27 cellular contexts compared by ENCODE assay signal in genomic region chr18:78245451-78245850, GRCh38.
"Had no signal": no experiment of that assay in that cellular context is flagged by ENCODE, and none has a peak within 500 bp of the region (broad histone marks: within the 10 kb centered on the region; RNA-seq: fewer than 3 reads in every experiment).

No MANE protein-coding gene starts in this region.

- H3K9me3 Mint-ChIP-seq: activated naive CD4-positive, alpha-beta T cell treated with anti-CD3 and anti-CD28 coated beads, Interleukin-2, amount 50 U/mL, for 72 hours; activated T-cell treated with anti-CD3 and anti-CD28 coated beads, Interleukin-2, amount 50 U/mL, for 24 hours; activated T-helper 1 cell treated with anti-CD3 and anti-CD28 coated beads, Interleukin-12 subunit alpha, Interleukin-12 subunit beta, Interleukin-2, Interleukin-4 antibody, amounts not matched to agents 30 ng/mL and 10 ng/mL and 1 ng/mL, durations not matched to agents 14 hours and 24 hours and 36 hours; T-helper 1 cell treated with Interleukin-12 subunit alpha and Interleukin-12 subunit beta and Interleukin-4 antibody, amounts not matched to agents 30 μg/mL and 1 μg/mL, for 36 hours had no signal

- H3K4me3 ChIP-seq: ascending aorta, body of pancreas, MG63, SJSA1 had no signal

- H3K9me3 ChIP-seq: ascending aorta, body of pancreas, MG63 had no signal

- H3K4me1 Mint-ChIP-seq: activated CD8-positive, alpha-beta memory T cell treated with anti-CD3 and anti-CD28 coated beads, Interleukin-2, amount 10 ng/mL, durations not matched to agents 7 days and 5 days; activated naive CD8-positive, alpha-beta T cell treated with anti-CD3 and anti-CD28 coated beads, Interleukin-2, amount 50 U/mL, for 24 hours had no signal

- H3K27ac ChIP-seq: ascending aorta, body of pancreas, KMS-11, SJSA1 had no signal

- H3K36me3 ChIP-seq: ascending aorta, MG63, SJSA1 had no signal

- H3K27me3 Mint-ChIP-seq: activated CD8-positive, alpha-beta memory T cell treated with anti-CD3 and anti-CD28 coated beads, Interleukin-2, amount 10 ng/mL, durations not matched to agents 7 days and 5 days; activated naive CD8-positive, alpha-beta T cell treated with anti-CD3 and anti-CD28 coated beads, Interleukin-2, amount 50 U/mL, for 24 hours had no signal

- H3K27ac Mint-ChIP-seq: activated CD8-positive, alpha-beta memory T cell treated with anti-CD3 and anti-CD28 coated beads, Interleukin-2, amount 10 ng/mL, durations not matched to agents 7 days and 5 days; activated naive CD4-positive, alpha-beta T cell treated with anti-CD3 and anti-CD28 coated beads, Interleukin-2, amount 50 U/mL, for 72 hours; activated naive CD8-positive, alpha-beta T cell treated with anti-CD3 and anti-CD28 coated beads, Interleukin-2, amount 50 U/mL, for 24 hours; activated T-cell treated with anti-CD3 and anti-CD28 coated beads, Interleukin-2, amount 50 U/mL, for 24 hours; activated T-helper 1 cell treated with anti-CD3 and anti-CD28 coated beads, Interleukin-12 subunit alpha, Interleukin-12 subunit beta, Interleukin-2, Interleukin-4 antibody, amounts not matched to agents 30 ng/mL and 10 ng/mL and 1 ng/mL, durations not matched to agents 14 hours and 24 hours and 36 hours; T-helper 1 cell treated with Interleukin-12 subunit alpha and Interleukin-12 subunit beta and Interleukin-4 antibody, amounts not matched to agents 30 μg/mL and 1 μg/mL, for 36 hours; WTC11 had no signal

- DNase-seq: activated CD4-positive, alpha-beta T cell treated with anti-CD3 and anti-CD28 coated beads for 48 hours; activated CD4-positive, alpha-beta T cell treated with anti-CD3 and anti-CD28 coated beads, Interleukin-2, amount 50 U/mL, for 4 hours; activated CD4-positive, CD25-positive, alpha-beta regulatory T cell treated with anti-CD3 and anti-CD28 coated beads, Interleukin-2, amount 50 U/mL, for 72 hours; activated CD8-positive, alpha-beta memory T cell treated with anti-CD3 and anti-CD28 coated beads, Interleukin-2, amount 10 ng/mL, durations not matched to agents 7 days and 5 days; activated effector memory CD4-positive, alpha-beta T cell treated with Interleukin-2 at 50 U/mL for 16 hours; activated naive CD4-positive, alpha-beta T cell; activated naive CD8-positive, alpha-beta T cell treated with anti-CD3 and anti-CD28 coated beads, Interleukin-2, amount 50 U/mL, for 24 hours; activated T-cell treated with anti-CD3 and anti-CD28 coated beads, Interleukin-2, amount 50 U/mL, for 24 hours; amniotic stem cell; body of pancreas; MG63; NCI-H1105; NCI-H1436; NCI-H1694 treated with DMSO at 0.1 percent for 48 hours; NCI-H2029 treated with DMSO at 0.1 percent for 48 hours; NCI-H345; NCI-H510A treated with DMSO at 0.1 percent for 48 hours; NCI-H69; PC-3; SHP77 had no signal

- H3K4me1 ChIP-seq: ascending aorta, body of pancreas, SJSA1 had no signal

- H3K4me3 Mint-ChIP-seq: activated CD8-positive, alpha-beta memory T cell treated with anti-CD3 and anti-CD28 coated beads, Interleukin-2, amount 10 ng/mL, durations not matched to agents 7 days and 5 days; activated naive CD8-positive, alpha-beta T cell treated with anti-CD3 and anti-CD28 coated beads, Interleukin-2, amount 50 U/mL, for 24 hours; activated T-cell treated with anti-CD3 and anti-CD28 coated beads, Interleukin-2, amount 50 U/mL, for 24 hours; activated T-helper 1 cell treated with anti-CD3 and anti-CD28 coated beads, Interleukin-12 subunit alpha, Interleukin-12 subunit beta, Interleukin-2, Interleukin-4 antibody, amounts not matched to agents 30 ng/mL and 10 ng/mL and 1 ng/mL, durations not matched to agents 14 hours and 24 hours and 36 hours; T-helper 1 cell treated with Interleukin-12 subunit alpha and Interleukin-12 subunit beta and Interleukin-4 antibody, amounts not matched to agents 30 μg/mL and 1 μg/mL, for 36 hours; WTC11 had no signal

- H3K27me3 ChIP-seq: ascending aorta, body of pancreas, SJSA1 had no signal

- H3K36me3 Mint-ChIP-seq: activated CD8-positive, alpha-beta memory T cell treated with anti-CD3 and anti-CD28 coated beads, Interleukin-2, amount 10 ng/mL, durations not matched to agents 7 days and 5 days; activated naive CD4-positive, alpha-beta T cell treated with anti-CD3 and anti-CD28 coated beads, Interleukin-2, amount 50 U/mL, for 72 hours had no signal
